ENCODE assay signal across 33 cellular contexts in genomic region chr7:128744366-128744905, GRCh38. TPM values are rescaled to one million over a fixed set of nuclear protein-coding genes. Genes with fewer than 3 reads are reported as not detected.
A peak's percentile ranks its signal among the peaks of the same experiment; 100 is the strongest.
DNase-seq lines count a peak whose midpoint lies in the region; ATAC-seq, FAIRE-seq and TF ChIP-seq lines count a peak whose summit lies in the region.
"Had no signal": no experiment of that assay in that cellular context is flagged by ENCODE, and none has a peak within 500 bp of the region (broad histone marks: within the 10 kb centered on the region; RNA-seq: fewer than 3 reads in every experiment).

No MANE protein-coding gene starts in this region.

- TF ChIP-seq CTCF in DOHH2 (IDR thresholded peaks at IDR 0.05; ENCODE audit: low read depth, low read length, poor library complexity, severe bottlenecking): no peak
- TF ChIP-seq CTCF in GM12878 (IDR thresholded peaks at IDR 0.05 in 2 of 3, conservative IDR thresholded peaks at IDR 0.05 in 1 of 3; ENCODE audit: control insufficient read depth in 2 of 3, extremely low read depth in 1 of 3, insufficient read depth in 1 of 3, low read depth in 3 of 3, low read length in 3 of 3): no peak
- no peak for TF ChIP-seq CTCF in mesothelial cell of epicardium (IDR thresholded peaks at IDR 0.05; ENCODE audit: unreplicated experiment)
- TF ChIP-seq CTCF in GM23338 (conservative IDR thresholded peaks at IDR 0.05; ENCODE audit: low read depth in 2 of 2): no peak

- TF ChIP-seq EP300 in GM12878 (IDR thresholded peaks at IDR 0.05; ENCODE audit: borderline replicate concordance in 1 of 2, control insufficient read depth in 1 of 2, low read depth in 2 of 2, low read length in 2 of 2): no peak

- no peaks in the 10 kb centered on the region for H3K9me3 ChIP-seq in CD4-positive, CD25-positive, alpha-beta regulatory T cell (ENCODE audit: control insufficient read depth in 2 of 2, low read length in 2 of 2)
- H3K9me3 ChIP-seq in DOHH2 (ENCODE audit: control insufficient read depth, insufficient read depth, low read length) (no peaks in the 10 kb centered on the region), GM12878 (replicated peaks; ENCODE audit: control insufficient read depth, insufficient read depth, low read length) (no peaks in the 10 kb centered on the region)
- H3K9me3 ChIP-seq: BLaER1, left ventricle myocardium inferior, suprapubic skin had no signal

- no peaks in the 10 kb centered on the region for H3K27me3 Mint-ChIP-seq in CD4-positive, CD25-positive, alpha-beta regulatory T cell
- no peaks in the 10 kb centered on the region for H3K27me3 Mint-ChIP-seq in mesothelial cell of epicardium (ENCODE audit: low read depth)
- H3K27me3 Mint-ChIP-seq in GM23338 (ENCODE audit: insufficient read depth, low read depth, poor library complexity): peaks cover 3% of the 10 kb centered on the region
- H3K27me3 Mint-ChIP-seq: activated CD4-positive, alpha-beta memory T cell treated with anti-CD3 and anti-CD28 coated beads, Interleukin-2, amount 10 ng/mL, durations not matched to agents 7 days and 5 days; activated naive CD8-positive, alpha-beta T cell treated with anti-CD3 and anti-CD28 coated beads, Interleukin-2, amount 10 ng/mL, durations not matched to agents 7 days and 5 days; central memory CD8-positive, alpha-beta T cell; naive thymus-derived CD4-positive, alpha-beta T cell; stimulated activated memory B cell treated with anti-CD40 and anti-IgM and Interleukin-4, amounts not matched to agents 10 μg/mL and 1 μg/mL and 100 μg/mL, for 72 hours had no signal

- peaks cover 14% of the 10 kb centered on the region for H3K36me3 Mint-ChIP-seq in CD4-positive, CD25-positive, alpha-beta regulatory T cell
- H3K36me3 Mint-ChIP-seq in mesothelial cell of epicardium (peaks cover 26% of the 10 kb centered on the region), GM23338 (ENCODE audit: low read depth) (peaks cover 27% of the 10 kb centered on the region)

- intact Hi-C loops in GM12878 (cut with micrococcal nuclease; ENCODE audit: unreplicated experiment): no loop called here

- RAD21 ChIA-PET in GM12878 (lab: Charles Lee; ENCODE audit: unreplicated experiment): no interaction called here

- H3K36me3 ChIP-seq in CD4-positive, CD25-positive, alpha-beta regulatory T cell (ENCODE audit: control insufficient read depth, insufficient read depth, low read length): peaks cover 21% of the 10 kb centered on the region
- H3K36me3 ChIP-seq in DOHH2 (ENCODE audit: control insufficient read depth, low read length): peaks cover 68% of the 10 kb centered on the region
- H3K36me3 ChIP-seq in GM12878 (ENCODE audit: control insufficient read depth in 2 of 2, insufficient read depth in 2 of 2, low read length in 1 of 2): peaks cover 0 to 4% of the 10 kb centered on the region in 2 experiments; a peak in 2 of 4 replicates
- H3K36me3 ChIP-seq in GM23338 (ENCODE audit: insufficient read depth): peaks cover 15% of the 10 kb centered on the region

- ATAC-seq in CD4-positive, CD25-positive, alpha-beta regulatory T cell (ENCODE audit: low read depth in 2 of 2): no peak
- ATAC-seq in GM12878 (peak; percentile 13; the same call in 1 of the 3 replicates), GM23338 (no peak; the same call in 2 of the 3 replicates), GM18870 (IDR thresholded peaks at IDR 0.05; ENCODE audit: unreplicated experiment) (no peak)
- ATAC-seq: naive thymus-derived CD4-positive, alpha-beta T cell; stimulated activated memory B cell treated with anti-CD40 and anti-IgM and Interleukin-4, amounts not matched to agents 10 μg/mL and 1 μg/mL and 100 μg/mL, for 72 hours had no signal

- H3K4me1 ChIP-seq in CD4-positive, CD25-positive, alpha-beta regulatory T cell (ENCODE audit: control insufficient read depth, insufficient read depth, low read length, poor library complexity, severe bottlenecking): peaks cover 14% of the 10 kb centered on the region
- H3K4me1 ChIP-seq in DOHH2 (ENCODE audit: control insufficient read depth, low read length) (peaks cover 21% of the 10 kb centered on the region), GM12878 (ENCODE audit: control insufficient read depth, insufficient read depth, low read length) (peaks cover 5% of the 10 kb centered on the region; the same call in 1 of the 2 replicates), GM23338 (ENCODE audit: insufficient read depth) (peaks cover 10% of the 10 kb centered on the region)

- no peak for DNase-seq in CD4-positive, CD25-positive, alpha-beta regulatory T cell
- DNase-seq in GM12878 (ENCODE audit: low read depth, low spot score) (no peak), mesothelial cell of epicardium (ENCODE audit: low spot score in 2 of 2, unreplicated experiment in 2 of 2) (no peak), GM23338 (ENCODE audit: low spot score) (no peak), HPDE6-E6E7 (ENCODE audit: extremely low spot score) (no peak), NCI-H524 treated with DMSO at 0.1 percent for 48 hours (lab: John Stamatoyannopoulos, UW) (no peak)
- DNase-seq: activated CD4-positive, alpha-beta memory T cell treated with anti-CD3 and anti-CD28 coated beads, Interleukin-2, amount 10 ng/mL, durations not matched to agents 7 days and 5 days; activated CD4-positive, alpha-beta T cell treated with anti-CD3 and anti-CD28 coated beads for 1 hour; activated CD8-positive, alpha-beta memory T cell treated with anti-CD3 and anti-CD28 coated beads, Interleukin-2, amount 50 U/mL, for 48 hours; activated naive CD8-positive, alpha-beta T cell treated with anti-CD3 and anti-CD28 coated beads, Interleukin-2, amount 10 ng/mL, durations not matched to agents 7 days and 5 days; KBM-7; left ventricle myocardium inferior; midbrain; naive thymus-derived CD4-positive, alpha-beta T cell; NCI-H1436; NCI-H2081 treated with DMSO at 0.1 percent for 48 hours; NCI-H226; NCI-H774; retina; stimulated activated CD4-positive, alpha-beta T cell treated with anti-CD3 and anti-CD28 coated beads, Interleukin-2, amount 100 ng/mL, for 48 hours had no signal

- H3K27ac ChIP-seq in CD4-positive, CD25-positive, alpha-beta regulatory T cell (ENCODE audit: insufficient read depth, low read length, poor library complexity, severe bottlenecking): no peak overlapping the region
- H3K27ac ChIP-seq in DOHH2 (ENCODE audit: low read depth, low read length) (no peak overlapping the region), GM12878 (ENCODE audit: control insufficient read depth, insufficient read depth) (no peak overlapping the region), GM23338 (ENCODE audit: low read depth) (no peak overlapping the region)
- H3K27ac ChIP-seq: BLaER1, left ventricle myocardium inferior, suprapubic skin had no signal

- H3K9ac ChIP-seq in GM12878 (ENCODE audit: control insufficient read depth, insufficient read depth, low read length): no peak overlapping the region
- H3K9ac ChIP-seq: BLaER1 had no signal

- WGBS in GM12878 (ENCODE audit: insufficient coverage, insufficient replicate concordance, low lambda C conversion rate, missing lambda C conversion rate): 44% methylated on average over 2 of the region's 2 CpGs

- H3K9me2 ChIP-seq in DOHH2 (replicated peaks; ENCODE audit: control insufficient read depth, low read length) (no peaks in the 10 kb centered on the region), GM23338 (ENCODE audit: insufficient read depth) (no peaks in the 10 kb centered on the region)

- POLR2A ChIA-PET in GM12878 (lab: Charles Lee): no interaction called here

- CTCF ChIA-PET in GM12878 (lab: Yijun Ruan, JAX): interaction anchor here (0.5 to 0.6 kb wide), 2 partner anchors 269 to 354 kb away, joined by 3 to 4 read pairs; no protein-coding TSS in a partner anchor

- H2AFZ ChIP-seq in GM12878 (ENCODE audit: control insufficient read depth, low read depth, low read length) (no peak overlapping the region), GM23338 (no peak overlapping the region)

- H3F3A ChIP-seq in DOHH2 (ENCODE audit: control insufficient read depth, insufficient read depth) (no peaks in the 10 kb centered on the region), GM23338 (replicated peaks; ENCODE audit: low read depth) (no peaks in the 10 kb centered on the region)

- in situ Hi-C loops in GM12878 (cut with MboI): no loop called here

- H3K27ac Mint-ChIP-seq in CD4-positive, CD25-positive, alpha-beta regulatory T cell: peak overlapping the region in 2 of 3 donors; percentile 3 to 66
- H3K27ac Mint-ChIP-seq in mesothelial cell of epicardium (peak overlapping the region; percentile 1), GM23338 (no peak overlapping the region)
- H3K27ac Mint-ChIP-seq: activated CD4-positive, alpha-beta memory T cell treated with anti-CD3 and anti-CD28 coated beads, Interleukin-2, amount 10 ng/mL, durations not matched to agents 7 days and 5 days; activated naive CD8-positive, alpha-beta T cell treated with anti-CD3 and anti-CD28 coated beads, Interleukin-2, amount 10 ng/mL, durations not matched to agents 7 days and 5 days; stimulated activated memory B cell treated with anti-CD40 and anti-IgM and Interleukin-4, amounts not matched to agents 10 μg/mL and 1 μg/mL and 100 μg/mL, for 72 hours had no signal

- BruUV-seq in GM12878 (replicated peaks; lab: Mats Ljungman, UMichigan): no TSS peak

- peaks cover 18 to 69% (median 51%) of the 10 kb centered on the region in 4 donors for H3K4me1 Mint-ChIP-seq in CD4-positive, CD25-positive, alpha-beta regulatory T cell
- H3K4me1 Mint-ChIP-seq in mesothelial cell of epicardium (peaks cover 27% of the 10 kb centered on the region), GM23338 (peaks cover 10% of the 10 kb centered on the region; the same call in 2 of the 3 replicates)

- no peak for TF ChIP-seq POLR2A in GM12878 (IDR thresholded peaks at IDR 0.05; ENCODE audit: low read depth, low read length)

- H3K27me3 ChIP-seq in CD4-positive, CD25-positive, alpha-beta regulatory T cell (ENCODE audit: control insufficient read depth, insufficient read depth, low read length): no peaks in the 10 kb centered on the region
- H3K27me3 ChIP-seq in DOHH2 (ENCODE audit: control insufficient read depth, low read length) (no peaks in the 10 kb centered on the region), GM12878 (replicated peaks in 1 of 2; ENCODE audit: control insufficient read depth in 2 of 2, insufficient read depth in 2 of 2, low read length in 1 of 2) (no peaks in the 10 kb centered on the region), GM23338 (ENCODE audit: insufficient read depth) (no peaks in the 10 kb centered on the region)
- H3K27me3 ChIP-seq: BLaER1, suprapubic skin had no signal

- peak overlapping the region in 2 of 4 donors; percentile 2 to 14 for H3K4me3 Mint-ChIP-seq in CD4-positive, CD25-positive, alpha-beta regulatory T cell
- H3K4me3 Mint-ChIP-seq in mesothelial cell of epicardium: no peak overlapping the region
- H3K4me3 Mint-ChIP-seq in GM23338: no peak overlapping the region
- H3K4me3 Mint-ChIP-seq: activated CD4-positive, alpha-beta memory T cell treated with anti-CD3 and anti-CD28 coated beads, Interleukin-2, amount 10 ng/mL, durations not matched to agents 7 days and 5 days; activated naive CD8-positive, alpha-beta T cell treated with anti-CD3 and anti-CD28 coated beads, Interleukin-2, amount 10 ng/mL, durations not matched to agents 7 days and 5 days; central memory CD8-positive, alpha-beta T cell; stimulated activated memory B cell treated with anti-CD40 and anti-IgM and Interleukin-4, amounts not matched to agents 10 μg/mL and 1 μg/mL and 100 μg/mL, for 72 hours had no signal

- H4K20me1 ChIP-seq in DOHH2 (ENCODE audit: control insufficient read depth, insufficient read depth, low read depth, low read length) (peaks cover 42% of the 10 kb centered on the region), GM12878 (ENCODE audit: control insufficient read depth, insufficient read depth) (peaks cover 2% of the 10 kb centered on the region; the same call in 1 of the 2 replicates), GM23338 (replicated peaks; ENCODE audit: insufficient read depth) (peaks cover 77% of the 10 kb centered on the region)

- H3K9me3 Mint-ChIP-seq in CD4-positive, CD25-positive, alpha-beta regulatory T cell: no peaks in the 10 kb centered on the region
- H3K9me3 Mint-ChIP-seq in mesothelial cell of epicardium (no peaks in the 10 kb centered on the region), GM23338 (no peaks in the 10 kb centered on the region)
- H3K9me3 Mint-ChIP-seq: activated CD4-positive, alpha-beta memory T cell treated with anti-CD3 and anti-CD28 coated beads, Interleukin-2, amount 10 ng/mL, durations not matched to agents 7 days and 5 days; activated naive CD8-positive, alpha-beta T cell treated with anti-CD3 and anti-CD28 coated beads, Interleukin-2, amount 10 ng/mL, durations not matched to agents 7 days and 5 days; central memory CD8-positive, alpha-beta T cell; naive thymus-derived CD4-positive, alpha-beta T cell; stimulated activated memory B cell treated with anti-CD40 and anti-IgM and Interleukin-4, amounts not matched to agents 10 μg/mL and 1 μg/mL and 100 μg/mL, for 72 hours had no signal

- 0 out of 2 replicates have a peak overlapping the region, but pooled peaks have one; percentile 0 for H3K4me2 ChIP-seq in DOHH2 (ENCODE audit: low read length)
- no peak overlapping the region; the same call in 1 of the 2 replicates for H3K4me2 ChIP-seq in GM12878 (ENCODE audit: control insufficient read depth, insufficient read depth)
- no peak overlapping the region for H3K4me2 ChIP-seq in GM23338
- H3K4me2 ChIP-seq: BLaER1 had no signal

- SMC1A ChIA-PET in GM12878 (lab: Charles Lee; ENCODE audit: uncharacterized antibody, unreplicated experiment): no interaction called here

- FAIRE-seq in GM12878 (lab: Jason Lieb, UNC): peak; percentile 18
- FAIRE-seq: GM12892, urothelium cell line had no signal

- H3K4me3 ChIP-seq in CD4-positive, CD25-positive, alpha-beta regulatory T cell (ENCODE audit: low read depth, low read length): no peak overlapping the region
- H3K4me3 ChIP-seq in DOHH2 (ENCODE audit: low read length) (no peak overlapping the region), GM12878 (no peak overlapping the region), GM23338 (no peak overlapping the region)
- H3K4me3 ChIP-seq: BLaER1, left ventricle myocardium inferior, suprapubic skin had no signal

- no peak for TF ChIP-seq RAD21 in GM12878 (IDR thresholded peaks at IDR 0.05; ENCODE audit: insufficient read depth, low read depth, low read length)

- peaks cover 100% of the 10 kb centered on the region for H3K79me2 ChIP-seq in DOHH2 (ENCODE audit: control insufficient read depth, low read length)
- peaks cover 88% of the 10 kb centered on the region for H3K79me2 ChIP-seq in GM12878 (ENCODE audit: control insufficient read depth, insufficient read depth, low read length)
- H3K79me2 ChIP-seq in GM23338 (replicated peaks; ENCODE audit: insufficient read depth): peaks cover 100% of the 10 kb centered on the region

RNA-seq across cellular contexts. Expression of gene CALU, which starts 5.3 kb away (rescaled TPM):
- 30.2 TPM for total RNA-seq in CD4-positive, CD25-positive, alpha-beta regulatory T cell
- 10 to 100 TPM; 19.1 to 27.3 (median 23.7) TPM for polyA plus RNA-seq in CD4-positive, CD25-positive, alpha-beta regulatory T cell
- total RNA-seq in GM12878 (2013; cell fraction: nucleolus; rRNA removed): 55.0 and 55.9 TPM in 2 replicates
- total RNA-seq in GM12878 (2014; rRNA removed) (31.8 and 36.0 TPM in 2 replicates), GM12878 (2014; rRNA removed; fragmentation: Illumina TruSeq; extraction: Trizol) (50.0 and 53.9 TPM in 2 replicates), GM12878 (2021) (28.1 and 33.0 TPM in 2 replicates), mesothelial cell of epicardium (193 to 199 TPM (median 194 TPM) in 3 replicates)
- polyA plus RNA-seq in GM12878 (2011; ENCODE audit: low read depth): 23.4 TPM
- polyA plus RNA-seq in GM12878 (2011; rRNA removed) (39.9 and 49.4 TPM in 2 replicates), GM12878 (2014; fragmentation: Illumina TruSeq; extraction: Trizol) (48.5 and 61.8 TPM in 2 replicates), GM12878 (2014; fragmentation: Nextera tagmentation; extraction: Ambion mirVana) (10 to 100 TPM; 33.6 to 44.3 TPM), GM12878 (2014; rRNA removed) (23.8 and 31.2 TPM in 2 replicates), GM12878 (2016; fragmentation: Nextera tagmentation; extraction: Ambion mirVana) (10 to 100 TPM; 66.3 to 75.6 TPM), GM23338 (2016; fragmentation: Nextera tagmentation; extraction: Ambion mirVana) (113 and 136 TPM in 2 replicates)
- 15.5 and 17.9 TPM in 2 replicates for polyA plus RNA-seq in GM12878 (2011; cell fraction: cytosol; rRNA removed)
- polyA plus RNA-seq in GM12878 (2011; cell fraction: nucleus; rRNA removed): 16.9 and 20.0 TPM in 2 replicates
- 28.5 and 32.5 TPM in 2 replicates for polyA plus RNA-seq in GM12878 (2012)
- 22.0 and 27.6 TPM in 2 replicates for polyA minus RNA-seq in GM12878 (2011; rRNA and poly(A)+ RNA removed)
- 14.4 and 17.8 TPM in 2 replicates for polyA minus RNA-seq in GM12878 (2011; cell fraction: cytosol; rRNA and poly(A)+ RNA removed)
- polyA minus RNA-seq in GM12878 (2011; cell fraction: nucleus; rRNA and poly(A)+ RNA removed): 6.3 and 8.8 TPM in 2 replicates
- 179 and 180 TPM in 2 replicates for total RNA-seq in GM23338 (2014; rRNA removed; shearing (Covaris generic))

RNA-seq across cellular contexts. Expression of gene OPN1SW, which starts 31.2 kb away (rescaled TPM):
- not detected for total RNA-seq in CD4-positive, CD25-positive, alpha-beta regulatory T cell
- polyA plus RNA-seq in CD4-positive, CD25-positive, alpha-beta regulatory T cell: not detected
- not detected in 2 replicates for total RNA-seq in GM12878 (2013; cell fraction: nucleolus; rRNA removed)
- total RNA-seq in GM12878 (2014; rRNA removed) (not detected in 2 replicates), GM12878 (2014; rRNA removed; fragmentation: Illumina TruSeq; extraction: Trizol) (not detected in 2 replicates), GM12878 (2021) (not detected in 2 replicates), mesothelial cell of epicardium (not detected in 3 replicates)
- polyA plus RNA-seq in GM12878 (2011; ENCODE audit: low read depth): not detected
- polyA plus RNA-seq in GM12878 (2011; rRNA removed) (not detected in 2 replicates), GM12878 (2014; fragmentation: Illumina TruSeq; extraction: Trizol) (not detected in 2 replicates), GM12878 (2014; fragmentation: Nextera tagmentation; extraction: Ambion mirVana) (under 1 TPM; 0.13 to 0.26 TPM), GM12878 (2014; rRNA removed) (not detected in 2 replicates), GM12878 (2016; fragmentation: Nextera tagmentation; extraction: Ambion mirVana) (under 1 TPM; 0.11 to 0.35 TPM), GM23338 (2016; fragmentation: Nextera tagmentation; extraction: Ambion mirVana) (0.50 and 0.80 TPM in 2 replicates)
- not detected in 2 replicates for polyA plus RNA-seq in GM12878 (2011; cell fraction: cytosol; rRNA removed)
- polyA plus RNA-seq in GM12878 (2011; cell fraction: nucleus; rRNA removed): not detected in 2 replicates
- not detected in 2 replicates for polyA plus RNA-seq in GM12878 (2012)
- polyA minus RNA-seq in GM12878 (2011; rRNA and poly(A)+ RNA removed): not detected in 2 replicates
- not detected in 2 replicates for polyA minus RNA-seq in GM12878 (2011; cell fraction: cytosol; rRNA and poly(A)+ RNA removed)
- polyA minus RNA-seq in GM12878 (2011; cell fraction: nucleus; rRNA and poly(A)+ RNA removed): not detected in 2 replicates
- total RNA-seq in GM23338 (2014; rRNA removed; shearing (Covaris generic)): not detected in 2 replicates
- total RNA-seq: activated CD4-positive, alpha-beta memory T cell treated with anti-CD3 and anti-CD28 coated beads, Interleukin-2, amount 10 ng/mL, durations not matched to agents 7 days and 5 days; activated naive CD8-positive, alpha-beta T cell treated with anti-CD3 and anti-CD28 coated beads, Interleukin-2, amount 10 ng/mL, durations not matched to agents 7 days and 5 days; dermis microvascular lymphatic vessel endothelial cell; glomerular endothelial cell; H4; left ventricle myocardium inferior; naive thymus-derived CD4-positive, alpha-beta T cell; omental fat pad; suprapubic skin had no signal
- polyA plus RNA-seq: AG04450; naive thymus-derived CD4-positive, alpha-beta T cell had no signal

RNA-seq across cellular contexts. Expression of gene CCDC136, which starts 47.3 kb away (rescaled TPM):
- total RNA-seq in CD4-positive, CD25-positive, alpha-beta regulatory T cell: 14.1 TPM
- polyA plus RNA-seq in CD4-positive, CD25-positive, alpha-beta regulatory T cell: 1 to 10 TPM in 2 of 4 donors, under 1 TPM in 2; 0.48 to 2.9 (median 1.1) TPM
- total RNA-seq in GM12878 (2013; cell fraction: nucleolus; rRNA removed): 20.7 and 21.1 TPM in 2 replicates
- total RNA-seq in GM12878 (2014; rRNA removed) (0.71 and 1.6 TPM in 2 replicates), GM12878 (2014; rRNA removed; fragmentation: Illumina TruSeq; extraction: Trizol) (1.7 and 2.3 TPM in 2 replicates), GM12878 (2021) (1.8 and 2.8 TPM in 2 replicates), mesothelial cell of epicardium (34.6 to 39.1 TPM (median 34.8 TPM) in 3 replicates)
- polyA plus RNA-seq in GM12878 (2011; ENCODE audit: low read depth): 1.1 TPM
- polyA plus RNA-seq in GM12878 (2011; rRNA removed) (3.6 and 4.8 TPM in 2 replicates), GM12878 (2014; fragmentation: Illumina TruSeq; extraction: Trizol) (1.3 and 1.6 TPM in 2 replicates), GM12878 (2014; fragmentation: Nextera tagmentation; extraction: Ambion mirVana) (under 1 TPM; 0.32 to 0.33 TPM), GM12878 (2014; rRNA removed) (2.1 and 3.0 TPM in 2 replicates), GM12878 (2016; fragmentation: Nextera tagmentation; extraction: Ambion mirVana) (1 to 10 TPM in 1 of 2 experiments, under 1 TPM in 1; 0.87 to 1.2 TPM), GM23338 (2016; fragmentation: Nextera tagmentation; extraction: Ambion mirVana) (26.0 and 27.1 TPM in 2 replicates)
- polyA plus RNA-seq in GM12878 (2011; cell fraction: cytosol; rRNA removed): 1.3 and 3.1 TPM in 2 replicates
- 16.7 and 18.0 TPM in 2 replicates for polyA plus RNA-seq in GM12878 (2011; cell fraction: nucleus; rRNA removed)
- polyA plus RNA-seq in GM12878 (2012): 1.3 and 1.9 TPM in 2 replicates
- polyA minus RNA-seq in GM12878 (2011; rRNA and poly(A)+ RNA removed): 2.7 and 4.2 TPM in 2 replicates
- polyA minus RNA-seq in GM12878 (2011; cell fraction: cytosol; rRNA and poly(A)+ RNA removed): 0.83 and 2.4 TPM in 2 replicates
- polyA minus RNA-seq in GM12878 (2011; cell fraction: nucleus; rRNA and poly(A)+ RNA removed): 3.5 and 8.1 TPM in 2 replicates
- 39.9 and 55.7 TPM in 2 replicates for total RNA-seq in GM23338 (2014; rRNA removed; shearing (Covaris generic))
